1 cellular context compared by ENCODE assay signal in the genomic region with DNA sequence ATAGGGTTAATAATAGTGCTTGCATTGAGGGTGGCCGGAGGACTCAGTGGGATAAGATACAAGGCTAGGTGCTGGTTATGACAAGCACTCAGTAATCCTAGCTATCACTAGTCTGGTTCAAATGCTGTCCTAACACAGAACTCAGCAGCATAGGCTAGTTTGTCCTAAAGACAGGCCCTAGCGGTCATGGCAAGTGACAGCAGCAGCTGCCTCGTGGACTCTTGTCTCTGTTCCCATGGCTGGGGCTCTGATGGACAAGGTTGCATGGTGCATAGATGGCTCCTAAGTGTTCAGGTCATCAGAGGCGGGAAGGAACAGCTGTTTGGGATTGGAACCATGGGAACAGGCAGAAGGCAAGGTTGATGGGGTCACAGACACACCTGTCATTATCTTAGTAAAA.
TF ChIP-seq lines count a peak whose summit lies in the region.

No MANE protein-coding gene starts in this region.

TF ChIP-seq in WTC11, 78 proteins besides CTCF, POLR2A, EP300 and RAD21 (continued from another document):
- TF ChIP-seq, protein P1, sequence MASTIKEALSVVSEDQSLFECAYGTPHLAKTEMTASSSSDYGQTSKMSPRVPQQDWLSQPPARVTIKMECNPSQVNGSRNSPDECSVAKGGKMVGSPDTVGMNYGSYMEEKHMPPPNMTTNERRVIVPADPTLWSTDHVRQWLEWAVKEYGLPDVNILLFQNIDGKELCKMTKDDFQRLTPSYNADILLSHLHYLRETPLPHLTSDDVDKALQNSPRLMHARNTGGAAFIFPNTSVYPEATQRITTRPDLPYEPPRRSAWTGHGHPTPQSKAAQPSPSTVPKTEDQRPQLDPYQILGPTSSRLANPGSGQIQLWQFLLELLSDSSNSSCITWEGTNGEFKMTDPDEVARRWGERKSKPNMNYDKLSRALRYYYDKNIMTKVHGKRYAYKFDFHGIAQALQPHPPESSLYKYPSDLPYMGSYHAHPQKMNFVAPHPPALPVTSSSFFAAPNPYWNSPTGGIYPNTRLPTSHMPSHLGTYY (CRISPR knock-in tag; IDR thresholded peaks at IDR 0.05) = no peak
- TF ChIP-seq FOXJ3 (CRISPR knock-in tag; IDR thresholded peaks at IDR 0.05; ENCODE audit: borderline replicate concordance) = no peak
- no peak for TF ChIP-seq ESRRA (CRISPR knock-in tag; IDR thresholded peaks at IDR 0.05; ENCODE audit: borderline replicate concordance)
- TF ChIP-seq OVOL2 (CRISPR knock-in tag; IDR thresholded peaks at IDR 0.05; ENCODE audit: borderline replicate concordance) = no peak
- TF ChIP-seq FOXK1 (CRISPR knock-in tag; IDR thresholded peaks at IDR 0.05) = no peak
- TF ChIP-seq, protein P2, sequence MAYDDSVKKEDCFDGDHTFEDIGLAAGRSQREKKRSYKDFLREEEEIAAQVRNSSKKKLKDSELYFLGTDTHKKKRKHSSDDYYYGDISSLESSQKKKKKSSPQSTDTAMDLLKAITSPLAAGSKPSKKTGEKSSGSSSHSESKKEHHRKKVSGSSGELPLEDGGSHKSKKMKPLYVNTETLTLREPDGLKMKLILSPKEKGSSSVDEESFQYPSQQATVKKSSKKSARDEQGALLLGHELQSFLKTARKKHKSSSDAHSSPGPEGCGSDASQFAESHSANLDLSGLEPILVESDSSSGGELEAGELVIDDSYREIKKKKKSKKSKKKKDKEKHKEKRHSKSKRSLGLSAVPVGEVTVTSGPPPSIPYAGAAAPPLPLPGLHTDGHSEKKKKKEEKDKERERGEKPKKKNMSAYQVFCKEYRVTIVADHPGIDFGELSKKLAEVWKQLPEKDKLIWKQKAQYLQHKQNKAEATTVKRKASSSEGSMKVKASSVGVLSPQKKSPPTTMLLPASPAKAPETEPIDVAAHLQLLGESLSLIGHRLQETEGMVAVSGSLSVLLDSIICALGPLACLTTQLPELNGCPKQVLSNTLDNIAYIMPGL (CRISPR knock-in tag; IDR thresholded peaks at IDR 0.05) = no peak
- TF ChIP-seq, protein P3, sequence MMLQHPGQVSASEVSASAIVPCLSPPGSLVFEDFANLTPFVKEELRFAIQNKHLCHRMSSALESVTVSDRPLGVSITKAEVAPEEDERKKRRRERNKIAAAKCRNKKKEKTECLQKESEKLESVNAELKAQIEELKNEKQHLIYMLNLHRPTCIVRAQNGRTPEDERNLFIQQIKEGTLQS (CRISPR knock-in tag; conservative IDR thresholded peaks at IDR 0.05) = no peak
TF ChIP-seq in WTC11: peak in this region for 0.
